In the genomic region with DNA sequence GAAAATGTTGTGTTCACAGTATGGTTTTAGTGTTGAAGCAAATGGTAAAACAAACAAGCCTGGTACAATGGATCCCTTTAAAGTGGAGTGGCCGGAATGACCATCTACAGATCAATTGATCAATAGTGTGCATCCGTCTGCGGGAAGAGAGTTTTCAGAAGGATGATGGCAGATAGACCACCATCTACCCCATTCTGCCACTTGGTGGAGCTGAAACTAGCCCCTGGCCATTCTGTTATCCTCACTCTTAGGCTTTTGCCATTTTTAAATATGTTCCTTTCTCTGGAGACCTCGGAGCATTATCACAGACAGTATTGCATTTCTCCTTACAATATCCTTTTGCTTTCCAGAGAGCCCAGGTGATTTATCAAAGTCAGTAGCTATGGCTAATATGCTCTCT, we compare ENCODE assay signal across 1 cellular context.
TF ChIP-seq lines count a peak whose summit lies in the region.

No MANE protein-coding gene starts in this region.

TF ChIP-seq in HepG2, 621 proteins besides CTCF, POLR2A, EP300 and RAD21 (continued from another document):
- TF ChIP-seq, protein P1, sequence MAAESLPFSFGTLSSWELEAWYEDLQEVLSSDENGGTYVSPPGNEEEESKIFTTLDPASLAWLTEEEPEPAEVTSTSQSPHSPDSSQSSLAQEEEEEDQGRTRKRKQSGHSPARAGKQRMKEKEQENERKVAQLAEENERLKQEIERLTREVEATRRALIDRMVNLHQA (CRISPR knock-in tag; IDR thresholded peaks at IDR 0.05), result no peak
- TF ChIP-seq AGO1 (IDR thresholded peaks at IDR 0.05; ENCODE audit: low read depth, low read length, poor library complexity, severe bottlenecking) (no peak), SAFB2 (CRISPR knock-in tag; IDR thresholded peaks at IDR 0.05; ENCODE audit: borderline replicate concordance, low read depth) (no peak), ZFYVE20 (CRISPR knock-in tag; IDR thresholded peaks at IDR 0.05; ENCODE audit: borderline replicate concordance, low read depth) (no peak), ZNF547 (CRISPR knock-in tag; IDR thresholded peaks at IDR 0.05) (no peak)
- TF ChIP-seq, protein P2, sequence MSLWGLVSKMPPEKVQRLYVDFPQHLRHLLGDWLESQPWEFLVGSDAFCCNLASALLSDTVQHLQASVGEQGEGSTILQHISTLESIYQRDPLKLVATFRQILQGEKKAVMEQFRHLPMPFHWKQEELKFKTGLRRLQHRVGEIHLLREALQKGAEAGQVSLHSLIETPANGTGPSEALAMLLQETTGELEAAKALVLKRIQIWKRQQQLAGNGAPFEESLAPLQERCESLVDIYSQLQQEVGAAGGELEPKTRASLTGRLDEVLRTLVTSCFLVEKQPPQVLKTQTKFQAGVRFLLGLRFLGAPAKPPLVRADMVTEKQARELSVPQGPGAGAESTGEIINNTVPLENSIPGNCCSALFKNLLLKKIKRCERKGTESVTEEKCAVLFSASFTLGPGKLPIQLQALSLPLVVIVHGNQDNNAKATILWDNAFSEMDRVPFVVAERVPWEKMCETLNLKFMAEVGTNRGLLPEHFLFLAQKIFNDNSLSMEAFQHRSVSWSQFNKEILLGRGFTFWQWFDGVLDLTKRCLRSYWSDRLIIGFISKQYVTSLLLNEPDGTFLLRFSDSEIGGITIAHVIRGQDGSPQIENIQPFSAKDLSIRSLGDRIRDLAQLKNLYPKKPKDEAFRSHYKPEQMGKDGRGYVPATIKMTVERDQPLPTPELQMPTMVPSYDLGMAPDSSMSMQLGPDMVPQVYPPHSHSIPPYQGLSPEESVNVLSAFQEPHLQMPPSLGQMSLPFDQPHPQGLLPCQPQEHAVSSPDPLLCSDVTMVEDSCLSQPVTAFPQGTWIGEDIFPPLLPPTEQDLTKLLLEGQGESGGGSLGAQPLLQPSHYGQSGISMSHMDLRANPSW (CRISPR knock-in tag; IDR thresholded peaks at IDR 0.05; ENCODE audit: borderline replicate concordance), result no peak
